17 cellular contexts compared by ENCODE assay signal in genomic region chr2:98347298-98348065, GRCh38. TPM values are rescaled to one million over a fixed set of nuclear protein-coding genes. Genes with fewer than 3 reads are reported as not detected.
DNase-seq lines count a peak whose midpoint lies in the region; ATAC-seq and TF ChIP-seq lines count a peak whose summit lies in the region.
"Had no signal": no experiment of that assay in that cellular context is flagged by ENCODE, and none has a peak within 500 bp of the region (broad histone marks: within the 10 kb centered on the region; RNA-seq: fewer than 3 reads in every experiment).

No MANE protein-coding gene starts in this region.

- no peak overlapping the region for H2AFZ ChIP-seq in smooth muscle cell (ENCODE audit: low read depth)

- peak; percentile 3 for DNase-seq in activated CD8-positive, alpha-beta T cell treated with anti-CD3 and anti-CD28 coated beads for 36 hours
- DNase-seq in activated CD8-positive, alpha-beta T cell treated with anti-CD3 and anti-CD28 coated beads, Interleukin-2, amount 10 ng/mL, durations not matched to agents 7 days and 5 days: no peak
- DNase-seq in activated B cell treated with CpG ODN at 0.5 μM for 24 hours (no peak), smooth muscle cell (lab: John Stamatoyannopoulos, UW; ENCODE audit: unreplicated experiment) (no peak), occipital lobe (lab: John Stamatoyannopoulos, UW) (no peak)
- DNase-seq: activated CD8-positive, alpha-beta memory T cell treated with anti-CD3 and anti-CD28 coated beads, Interleukin-2, amount 10 ng/mL, durations not matched to agents 7 days and 5 days; left ventricle myocardium superior; NCI-H226 had no signal

- ATAC-seq in activated CD8-positive, alpha-beta T cell treated with anti-CD3 and anti-CD28 coated beads for 36 hours: no peak
- ATAC-seq in activated CD8-positive, alpha-beta T cell treated with anti-CD3 and anti-CD28 coated beads, Interleukin-2, amount 10 ng/mL, durations not matched to agents 7 days and 5 days: no peak
- ATAC-seq in activated B cell treated with CpG ODN at 0.5 μM for 24 hours (ENCODE audit: low read depth): no peak
- no peak for ATAC-seq in GM21528 (IDR thresholded peaks at IDR 0.05; ENCODE audit: low FRiP score, unreplicated experiment)
- no peak for ATAC-seq in GM19395 (IDR thresholded peaks at IDR 0.05; ENCODE audit: unreplicated experiment)
- ATAC-seq: activated CD8-positive, alpha-beta memory T cell treated with anti-CD3 and anti-CD28 coated beads, Interleukin-2, amount 10 ng/mL, durations not matched to agents 7 days and 5 days; left ventricle myocardium superior had no signal

- H3K4me2 ChIP-seq in smooth muscle cell: peak overlapping the region; percentile 85

- peaks cover 59% of the 10 kb centered on the region for H3K27me3 Mint-ChIP-seq in activated CD8-positive, alpha-beta T cell treated with anti-CD3 and anti-CD28 coated beads for 36 hours
- H3K27me3 Mint-ChIP-seq in activated CD8-positive, alpha-beta T cell treated with anti-CD3 and anti-CD28 coated beads, Interleukin-2, amount 10 ng/mL, durations not matched to agents 7 days and 5 days (ENCODE audit: low read depth): peaks cover 73% of the 10 kb centered on the region
- peaks cover 61% of the 10 kb centered on the region for H3K27me3 Mint-ChIP-seq in activated B cell treated with CpG ODN at 0.5 μM for 24 hours

- peaks cover 8% of the 10 kb centered on the region for H3K4me1 ChIP-seq in smooth muscle cell (ENCODE audit: low read depth)

- CTCF ChIA-PET in activated CD8-positive, alpha-beta T cell treated with anti-CD3 and anti-CD28 coated beads for 36 hours (lab: Charles Lee): interaction anchor here (1.9 kb wide), 1 partner anchor 37 kb away, joined by 5 read pairs; no protein-coding TSS in a partner anchor
- CTCF ChIA-PET in activated CD8-positive, alpha-beta T cell treated with anti-CD3 and anti-CD28 coated beads, Interleukin-2, amount 10 ng/mL, durations not matched to agents 7 days and 5 days (lab: Charles Lee): no interaction called here
- CTCF ChIA-PET in activated B cell treated with CpG ODN at 0.5 μM for 24 hours (lab: Charles Lee): no interaction called here

- H3K27ac ChIP-seq in smooth muscle cell (ENCODE audit: low read depth): no peak overlapping the region
- H3K27ac ChIP-seq: cardiac muscle cell had no signal

- TF ChIP-seq CTCF in activated CD8-positive, alpha-beta T cell treated with anti-CD3 and anti-CD28 coated beads for 36 hours (IDR thresholded peaks at IDR 0.05): no peak
- TF ChIP-seq CTCF in activated B cell treated with CpG ODN at 0.5 μM for 24 hours (IDR thresholded peaks at IDR 0.05): no peak
- no peak for TF ChIP-seq CTCF in smooth muscle cell (IDR thresholded peaks at IDR 0.05; ENCODE audit: borderline replicate concordance, insufficient read depth, poor library complexity, severe bottlenecking)

- no peaks in the 10 kb centered on the region for H4K20me1 ChIP-seq in smooth muscle cell (ENCODE audit: low read depth)

- POLR2A ChIA-PET in activated CD8-positive, alpha-beta T cell treated with anti-CD3 and anti-CD28 coated beads for 36 hours (lab: Charles Lee): no interaction called here
- POLR2A ChIA-PET in activated CD8-positive, alpha-beta T cell treated with anti-CD3 and anti-CD28 coated beads, Interleukin-2, amount 10 ng/mL, durations not matched to agents 7 days and 5 days (lab: Charles Lee): no interaction called here
- POLR2A ChIA-PET in activated B cell treated with CpG ODN at 0.5 μM for 24 hours (lab: Charles Lee): no interaction called here

- H3K27ac Mint-ChIP-seq in activated CD8-positive, alpha-beta T cell treated with anti-CD3 and anti-CD28 coated beads for 36 hours: no peak overlapping the region
- no peak overlapping the region for H3K27ac Mint-ChIP-seq in activated CD8-positive, alpha-beta T cell treated with anti-CD3 and anti-CD28 coated beads, Interleukin-2, amount 10 ng/mL, durations not matched to agents 7 days and 5 days
- H3K27ac Mint-ChIP-seq in activated B cell treated with CpG ODN at 0.5 μM for 24 hours: no peak overlapping the region
- H3K27ac Mint-ChIP-seq: activated CD8-positive, alpha-beta memory T cell treated with anti-CD3 and anti-CD28 coated beads, Interleukin-2, amount 10 ng/mL, durations not matched to agents 7 days and 5 days; natural killer cell treated with Interleukin-12 subunit alpha and Interleukin-12 subunit beta and Interleukin-15 and Interleukin-18, amount 100 ng/mL, for 72 hours; stimulated activated naive CD8-positive, alpha-beta T cell treated with anti-CD3 and anti-CD28 coated beads, Interleukin-15, Interleukin-2, amounts not matched to agents 100 ng/mL and 50 ng/mL, for 24 hours had no signal

- no peaks in the 10 kb centered on the region for H3K36me3 ChIP-seq in smooth muscle cell (ENCODE audit: low read depth)
- H3K36me3 ChIP-seq: cardiac muscle cell had no signal

- intact Hi-C loops in activated CD8-positive, alpha-beta T cell treated with anti-CD3 and anti-CD28 coated beads for 36 hours (cut with micrococcal nuclease): no loop called here
- intact Hi-C loops in activated B cell treated with CpG ODN at 0.5 μM for 24 hours (cut with micrococcal nuclease): no loop called here

- H3K9ac ChIP-seq in smooth muscle cell (ENCODE audit: low read depth): no peak overlapping the region

- peaks cover 81% of the 10 kb centered on the region for H3K27me3 ChIP-seq in smooth muscle cell (ENCODE audit: low read depth)

- no peaks in the 10 kb centered on the region for H3F3A ChIP-seq in smooth muscle cell (ENCODE audit: low read depth)

- H3K9me3 Mint-ChIP-seq in activated CD8-positive, alpha-beta T cell treated with anti-CD3 and anti-CD28 coated beads for 36 hours: no peaks in the 10 kb centered on the region
- H3K9me3 Mint-ChIP-seq in activated CD8-positive, alpha-beta T cell treated with anti-CD3 and anti-CD28 coated beads, Interleukin-2, amount 10 ng/mL, durations not matched to agents 7 days and 5 days (ENCODE audit: insufficient read depth): peaks cover 3% of the 10 kb centered on the region
- peaks cover 2% of the 10 kb centered on the region for H3K9me3 Mint-ChIP-seq in activated B cell treated with CpG ODN at 0.5 μM for 24 hours
- H3K9me3 Mint-ChIP-seq: natural killer cell treated with Interleukin-12 subunit alpha and Interleukin-12 subunit beta and Interleukin-15 and Interleukin-18, amount 100 ng/mL, for 72 hours had no signal

- peak overlapping the region; percentile 58; the same call in 1 of the 2 replicates for H3K4me3 ChIP-seq in iPS-18c (ENCODE audit: insufficient read depth, low read depth, low read length)
- no peak overlapping the region for H3K4me3 ChIP-seq in smooth muscle cell
- H3K4me3 ChIP-seq: cardiac muscle cell had no signal

- H3K4me1 Mint-ChIP-seq in activated CD8-positive, alpha-beta T cell treated with anti-CD3 and anti-CD28 coated beads for 36 hours (ENCODE audit: low read depth): peaks cover 6% of the 10 kb centered on the region
- peaks cover 16% of the 10 kb centered on the region for H3K4me1 Mint-ChIP-seq in activated CD8-positive, alpha-beta T cell treated with anti-CD3 and anti-CD28 coated beads, Interleukin-2, amount 10 ng/mL, durations not matched to agents 7 days and 5 days (ENCODE audit: low read depth)
- H3K4me1 Mint-ChIP-seq in activated B cell treated with CpG ODN at 0.5 μM for 24 hours: peaks cover 18% of the 10 kb centered on the region

- H3K79me2 ChIP-seq in smooth muscle cell (ENCODE audit: low read depth): no peaks in the 10 kb centered on the region

- 15% methylated on average over 54 of the region's 54 CpGs for WGBS in smooth muscle cell (ENCODE audit: low lambda C conversion rate)

- H3K4me3 Mint-ChIP-seq in activated CD8-positive, alpha-beta T cell treated with anti-CD3 and anti-CD28 coated beads for 36 hours: no peak overlapping the region
- no peak overlapping the region for H3K4me3 Mint-ChIP-seq in activated CD8-positive, alpha-beta T cell treated with anti-CD3 and anti-CD28 coated beads, Interleukin-2, amount 10 ng/mL, durations not matched to agents 7 days and 5 days
- H3K4me3 Mint-ChIP-seq in activated B cell treated with CpG ODN at 0.5 μM for 24 hours: peak overlapping the region; percentile 11
- H3K4me3 Mint-ChIP-seq: activated CD8-positive, alpha-beta memory T cell treated with anti-CD3 and anti-CD28 coated beads, Interleukin-2, amount 10 ng/mL, durations not matched to agents 7 days and 5 days; natural killer cell treated with Interleukin-12 subunit alpha and Interleukin-12 subunit beta and Interleukin-15 and Interleukin-18, amount 100 ng/mL, for 72 hours; stimulated activated naive CD8-positive, alpha-beta T cell treated with anti-CD3 and anti-CD28 coated beads, Interleukin-15, Interleukin-2, amounts not matched to agents 100 ng/mL and 50 ng/mL, for 24 hours had no signal

- no peaks in the 10 kb centered on the region for H3K9me3 ChIP-seq in iPS-18c (ENCODE audit: control insufficient read depth, insufficient read depth, low read length)
- no peaks in the 10 kb centered on the region for H3K9me3 ChIP-seq in smooth muscle cell (replicated peaks; ENCODE audit: low read depth)

- peaks cover 4% of the 10 kb centered on the region for H3K36me3 Mint-ChIP-seq in activated CD8-positive, alpha-beta T cell treated with anti-CD3 and anti-CD28 coated beads for 36 hours (ENCODE audit: low read depth)
- peaks cover 6% of the 10 kb centered on the region for H3K36me3 Mint-ChIP-seq in activated CD8-positive, alpha-beta T cell treated with anti-CD3 and anti-CD28 coated beads, Interleukin-2, amount 10 ng/mL, durations not matched to agents 7 days and 5 days (ENCODE audit: low read depth)
- H3K36me3 Mint-ChIP-seq in activated B cell treated with CpG ODN at 0.5 μM for 24 hours (ENCODE audit: low read depth): no peaks in the 10 kb centered on the region
- H3K36me3 Mint-ChIP-seq: natural killer cell treated with Interleukin-12 subunit alpha and Interleukin-12 subunit beta and Interleukin-15 and Interleukin-18, amount 100 ng/mL, for 72 hours had no signal

RNA-seq across cellular contexts. Expression of gene CNGA3, which starts 1.2 kb away (rescaled TPM):
- total RNA-seq in activated CD8-positive, alpha-beta T cell treated with anti-CD3 and anti-CD28 coated beads for 36 hours: not detected
- total RNA-seq in activated CD8-positive, alpha-beta T cell treated with anti-CD3 and anti-CD28 coated beads, Interleukin-2, amount 10 ng/mL, durations not matched to agents 7 days and 5 days: not detected
- total RNA-seq in activated B cell treated with CpG ODN at 0.5 μM for 24 hours (not detected in 2 replicates), smooth muscle cell (not detected in 2 replicates), occipital lobe (4.4 TPM)
- not detected in 2 replicates for polyA plus RNA-seq in smooth muscle cell
- total RNA-seq: A673; activated CD8-positive, alpha-beta memory T cell treated with anti-CD3 and anti-CD28 coated beads, Interleukin-2, amount 10 ng/mL, durations not matched to agents 7 days and 5 days; cardiac muscle cell; glomerular endothelial cell; HT1080; left ventricle myocardium superior; natural killer cell treated with Interleukin-12 subunit alpha and Interleukin-12 subunit beta and Interleukin-15 and Interleukin-18, amount 100 ng/mL, for 72 hours had no signal
- polyA plus RNA-seq: cardiac muscle cell had no signal
